Comparison of ENCODE assay signal across 32 cellular contexts in genomic region chr6:166658792-166659150, GRCh38.
"Had no signal": no experiment of that assay in that cellular context is flagged by ENCODE, and none has a peak within 500 bp of the region (broad histone marks: within the 10 kb centered on the region; RNA-seq: fewer than 3 reads in every experiment).

No MANE protein-coding gene starts in this region.

- H3K4me3 ChIP-seq: adrenal gland, body of pancreas, breast epithelium had no signal

- FAIRE-seq: astrocyte, RCC 7860 had no signal

- ATAC-seq: activated CD8-positive, alpha-beta T cell treated with anti-CD3 and anti-CD28 coated beads for 36 hours; activated T-cell treated with anti-CD3 and anti-CD28 coated beads, Interleukin-2, amount 50 U/mL, for 72 hours; body of pancreas; PC-3; Right ventricle myocardium inferior had no signal

- DNase-seq: activated CD4-positive, alpha-beta T cell treated with anti-CD3 and anti-CD28 coated beads for 1 hour; activated CD4-positive, alpha-beta T cell treated with anti-CD3 and anti-CD28 coated beads, Interleukin-2, amount 10 ng/mL, durations not matched to agents 24 days and 14 days; activated CD4-positive, alpha-beta T cell treated with anti-CD3 and anti-CD28 coated beads, Interleukin-2, amount 50 U/mL, for 4 hours; activated CD4-positive, CD25-positive, alpha-beta regulatory T cell; activated CD8-positive, alpha-beta T cell treated with anti-CD3 and anti-CD28 coated beads for 36 hours; activated gamma-delta T cell; activated naive CD4-positive, alpha-beta T cell treated with Interleukin-2 at 50 U/mL for 16 hours; activated T-cell treated with anti-CD3 and anti-CD28 coated beads, Interleukin-2, amount 50 U/mL, for 1 hour; activated T-cell treated with anti-CD3 and anti-CD28 coated beads, Interleukin-2, amount 50 U/mL, for 72 hours; body of pancreas; caudate nucleus; Kasumi-1; KG1; MM.1S; MV-4-11; NCI-H1092; NCI-H1436 treated with DMSO at 0.1 percent for 48 hours; NCI-H1694 treated with DMSO at 0.1 percent for 48 hours; NCI-H2029; NCI-H345; NCI-H524 treated with DMSO at 0.1 percent for 48 hours; NK-92 treated with Interleukin-12 subunit alpha and Interleukin-12 subunit beta, amount 100 ng/mL, for 24 hours; PC-3; SIG-M5; T1000; WERI-Rb-1 had no signal

- H3K4me1 ChIP-seq: breast epithelium had no signal

- H3K36me3 ChIP-seq: adrenal gland, breast epithelium, WERI-Rb-1 had no signal

- H3K27ac ChIP-seq: body of pancreas, breast epithelium, RWPE1, WERI-Rb-1 had no signal

- H3K27me3 ChIP-seq: adrenal gland, body of pancreas had no signal

- H3K9me3 ChIP-seq: adrenal gland, body of pancreas, breast epithelium had no signal
